Comparison of ENCODE assay signal across 20 cellular contexts in genomic region chr5:145478651-145479050, GRCh38.
DNase-seq lines count a peak whose midpoint lies in the region; FAIRE-seq and TF ChIP-seq lines count a peak whose summit lies in the region.
"Had no signal": no experiment of that assay in that cellular context is flagged by ENCODE, and none has a peak within 500 bp of the region (broad histone marks: within the 10 kb centered on the region; RNA-seq: fewer than 3 reads in every experiment).

No MANE protein-coding gene starts in this region.

- no peak for FAIRE-seq in bronchial epithelial cell (lab: Jason Lieb, UNC)
- FAIRE-seq: A204.1, GM12878, HepG2 had no signal

- no peak for TF ChIP-seq POLR2A in tibial nerve (IDR thresholded peaks at IDR 0.05)

- H3K36me3 Mint-ChIP-seq in glutamatergic neuron (ENCODE audit: unreplicated experiment) = no peaks in the 10 kb centered on the region
- H3K36me3 Mint-ChIP-seq: CD4-positive, alpha-beta memory T cell had no signal

- no peak for TF ChIP-seq EP300 in tibial nerve (IDR thresholded peaks at IDR 0.05)

- H3K27ac Mint-ChIP-seq in glutamatergic neuron (ENCODE audit: unreplicated experiment) = no peak overlapping the region
- H3K27ac Mint-ChIP-seq: CD4-positive, alpha-beta memory T cell had no signal

- H3K27me3 Mint-ChIP-seq in glutamatergic neuron (ENCODE audit: unreplicated experiment) = no peaks in the 10 kb centered on the region
- H3K27me3 Mint-ChIP-seq: CD4-positive, alpha-beta memory T cell had no signal

- H3K36me3 ChIP-seq in bronchial epithelial cell (ENCODE audit: control insufficient read depth, insufficient read depth, low read length) (no peaks in the 10 kb centered on the region), tibial nerve (no peaks in the 10 kb centered on the region)
- H3K36me3 ChIP-seq: SJCRH30 had no signal

- 94 to 97% methylated on average over 2 of the region's 2 CpGs for WGBS in tibial nerve, 2 donors

- TF ChIP-seq CTCF in bronchial epithelial cell (IDR thresholded peaks at IDR 0.05; ENCODE audit: insufficient read depth, low read length, severe bottlenecking) (no peak), glutamatergic neuron (IDR thresholded peaks at IDR 0.05; ENCODE audit: partially characterized antibody, unreplicated experiment) (no peak), tibial nerve (IDR thresholded peaks at IDR 0.05) (no peak)

- H3K4me3 ChIP-seq in bronchial epithelial cell (ENCODE audit: low read depth, low read length) (no peak overlapping the region), tibial nerve (no peak overlapping the region)
- H3K4me3 ChIP-seq: GM12878, PC-9, SJCRH30 had no signal

- H3K4me1 Mint-ChIP-seq in glutamatergic neuron (ENCODE audit: low read depth, unreplicated experiment) = no peaks in the 10 kb centered on the region
- H3K4me1 Mint-ChIP-seq: CD4-positive, alpha-beta memory T cell had no signal

- no peak overlapping the region for H3K4me3 Mint-ChIP-seq in glutamatergic neuron (ENCODE audit: unreplicated experiment)
- H3K4me3 Mint-ChIP-seq: CD4-positive, alpha-beta memory T cell had no signal

- no peaks in the 10 kb centered on the region for H3K9me3 Mint-ChIP-seq in glutamatergic neuron (ENCODE audit: unreplicated experiment)

- H3K27me3 ChIP-seq in bronchial epithelial cell (ENCODE audit: control insufficient read depth, insufficient read depth, low read length) (no peaks in the 10 kb centered on the region), tibial nerve (no peaks in the 10 kb centered on the region)
- H3K27me3 ChIP-seq: SJCRH30 had no signal

- no peaks in the 10 kb centered on the region for H3K9me3 ChIP-seq in tibial nerve
- H3K9me3 ChIP-seq: SJCRH30 had no signal

- no peak overlapping the region for H3K27ac ChIP-seq in tibial nerve
- H3K27ac ChIP-seq: PC-9, RWPE1, SJCRH30 had no signal

- peak; percentile 21 for DNase-seq in EH (ENCODE audit: low read depth)
- peak; percentile 15 for DNase-seq in HS-27A (ENCODE audit: low read depth)
- DNase-seq in bronchial epithelial cell (ENCODE audit: low read depth) = peak; percentile 68
- peak; percentile 78 for DNase-seq in iris pigment epithelial cell (ENCODE audit: low read depth)
- no peak for DNase-seq in glutamatergic neuron
- DNase-seq in activated gamma-delta T cell (lab: John Stamatoyannopoulos, UW) = no peak
- DNase-seq in tibial nerve (ENCODE audit: low spot score in 2 of 2) = no peak
- DNase-seq in NCI-H526 (lab: John Stamatoyannopoulos, UW) = no peak
- DNase-seq: CD4-positive, alpha-beta memory T cell; GOT3; KG1; NCI-H1417 treated with DMSO at 0.1 percent for 48 hours; NCI-H1930; NCI-H524; PC-9; SJCRH30 had no signal

- H3K4me1 ChIP-seq in tibial nerve = no peaks in the 10 kb centered on the region
- H3K4me1 ChIP-seq: SJCRH30 had no signal

Comparison
In these comparisons a context has a peak if more than half of its experiments do, and no peak if none do; other contexts are left out.
1. DNase-seq: peak in EH (single experiment), HS-27A (single experiment), bronchial epithelial cell (single experiment) and iris pigment epithelial cell (single experiment); none in glutamatergic neuron (single experiment), activated gamma-delta T cell (single experiment), tibial nerve (0 of 2) and NCI-H526 (0 of 2).